28 cellular contexts compared by ENCODE assay signal in genomic region chr14:105163040-105163742, GRCh38. TPM values are rescaled to one million over a fixed set of nuclear protein-coding genes. Genes with fewer than 3 reads are reported as not detected.
A peak's percentile ranks its signal among the peaks of the same experiment; 100 is the strongest.
DNase-seq lines count a peak whose midpoint lies in the region; ATAC-seq and TF ChIP-seq lines count a peak whose summit lies in the region.
"Had no signal": no experiment of that assay in that cellular context is flagged by ENCODE, and none has a peak within 500 bp of the region (broad histone marks: within the 10 kb centered on the region; RNA-seq: fewer than 3 reads in every experiment).

No MANE protein-coding gene starts in this region.

- H2AK5ac ChIP-seq in mesendoderm (ENCODE audit: low read length), result no peak overlapping the region

- H3K18ac ChIP-seq in mesendoderm (ENCODE audit: low read length), result no peak overlapping the region

- no peak overlapping the region for H3K4ac ChIP-seq in mesendoderm (ENCODE audit: low read depth, low read length)

- no peaks in the 10 kb centered on the region for H3K4me1 Mint-ChIP-seq in activated T-helper 2 cell treated with anti-CD3 and anti-CD28 coated beads, Interferon-gamma antibody, Interleukin-2, Interleukin-4, amounts not matched to agents 10 μg/mL and 5 μg/mL and 100 μg/mL, durations not matched to agents 14 hours and 24 hours and 36 hours (ENCODE audit: low read depth)
- H3K4me1 Mint-ChIP-seq: T-helper 17 cell had no signal

- TF ChIP-seq POLR2A in vagina (IDR thresholded peaks at IDR 0.05), result no peak

- H3K27ac Mint-ChIP-seq in activated T-helper 2 cell treated with anti-CD3 and anti-CD28 coated beads, Interferon-gamma antibody, Interleukin-2, Interleukin-4, amounts not matched to agents 10 μg/mL and 5 μg/mL and 100 μg/mL, durations not matched to agents 14 hours and 24 hours and 36 hours, result no peak overlapping the region
- H3K27ac Mint-ChIP-seq: mesothelial cell of epicardium, natural killer cell had no signal

- H2BK15ac ChIP-seq in mesendoderm (replicated peaks; ENCODE audit: low read depth), result no peak overlapping the region

- no peak for TF ChIP-seq CTCF in vagina (IDR thresholded peaks at IDR 0.05)

- H3K36me3 Mint-ChIP-seq in activated T-helper 2 cell treated with anti-CD3 and anti-CD28 coated beads, Interferon-gamma antibody, Interleukin-2, Interleukin-4, amounts not matched to agents 10 μg/mL and 5 μg/mL and 100 μg/mL, durations not matched to agents 14 hours and 24 hours and 36 hours (ENCODE audit: low read depth), result no peaks in the 10 kb centered on the region
- H3K36me3 Mint-ChIP-seq: mesothelial cell of epicardium, natural killer cell had no signal

- H3K23ac ChIP-seq in mesendoderm (ENCODE audit: low read length), result no peak overlapping the region

- no peak overlapping the region for H2BK5ac ChIP-seq in mesendoderm (ENCODE audit: low read length)

- no peak overlapping the region for H3K9ac ChIP-seq in mesendoderm (ENCODE audit: low read length)
- H3K9ac ChIP-seq: KMS-11 had no signal

- no peak overlapping the region for H3K4me3 ChIP-seq in mesendoderm (ENCODE audit: low read length)
- no peak overlapping the region for H3K4me3 ChIP-seq in vagina
- H3K4me3 ChIP-seq: heart left ventricle, left lung, ovary, Peyer's patch, right atrium auricular region, SJSA1, stomach, transverse colon had no signal

- intact Hi-C loops in activated T-helper 2 cell treated with anti-CD3 and anti-CD28 coated beads, Interferon-gamma antibody, Interleukin-2, Interleukin-4, amounts not matched to agents 10 μg/mL and 5 μg/mL and 100 μg/mL, durations not matched to agents 14 hours and 24 hours and 36 hours (cut with micrococcal nuclease), result no loop called here
- intact Hi-C loops in vagina (cut with DNase I), result no loop called here

- H3K4me2 ChIP-seq in mesendoderm (ENCODE audit: low read length), result no peak overlapping the region
- H3K4me2 ChIP-seq: KMS-11 had no signal

- H3K4me3 Mint-ChIP-seq in activated T-helper 2 cell treated with anti-CD3 and anti-CD28 coated beads, Interferon-gamma antibody, Interleukin-2, Interleukin-4, amounts not matched to agents 10 μg/mL and 5 μg/mL and 100 μg/mL, durations not matched to agents 14 hours and 24 hours and 36 hours (ENCODE audit: low read depth), result no peak overlapping the region
- H3K4me3 Mint-ChIP-seq: mesothelial cell of epicardium, natural killer cell, T-helper 17 cell had no signal

- peaks cover 9% of the 10 kb centered on the region for H3K27me3 Mint-ChIP-seq in activated T-helper 2 cell treated with anti-CD3 and anti-CD28 coated beads, Interferon-gamma antibody, Interleukin-2, Interleukin-4, amounts not matched to agents 10 μg/mL and 5 μg/mL and 100 μg/mL, durations not matched to agents 14 hours and 24 hours and 36 hours (ENCODE audit: low read depth)
- H3K27me3 Mint-ChIP-seq: T-helper 17 cell had no signal

- H3K36me3 ChIP-seq in mesendoderm (ENCODE audit: control insufficient read depth, insufficient read depth, low read length), result no peaks in the 10 kb centered on the region
- H3K36me3 ChIP-seq in vagina, result no peaks in the 10 kb centered on the region
- H3K36me3 ChIP-seq: heart left ventricle, left lung, ovary, Peyer's patch, right atrium auricular region, stomach, transverse colon had no signal

- no peaks in the 10 kb centered on the region for H3K79me2 ChIP-seq in mesendoderm (ENCODE audit: control insufficient read depth, insufficient read depth, low read length)

- DNase-seq in DMS53 (lab: John Stamatoyannopoulos, UW) (peak; percentile 37), DMS53 treated with DMSO at 0.1 percent for 48 hours (lab: John Stamatoyannopoulos, UW; ENCODE audit: unreplicated experiment) (no peak), NCI-H1436 treated with DMSO at 0.1 percent for 48 hours (lab: John Stamatoyannopoulos, UW) (peak; percentile 41), NCI-H526 (lab: John Stamatoyannopoulos, UW) (peak; percentile 68 to 82), mesendoderm (peak; percentile 14), vagina (ENCODE audit: extremely low spot score in 2 of 2) (no peak)
- DNase-seq in activated T-helper 2 cell treated with anti-CD3 and anti-CD28 coated beads, Interferon-gamma antibody, Interleukin-2, Interleukin-4, amounts not matched to agents 10 μg/mL and 5 μg/mL and 100 μg/mL, durations not matched to agents 14 hours and 24 hours and 36 hours (ENCODE audit: low spot score), result no peak
- DNase-seq: activated CD4-positive, alpha-beta T cell treated with anti-CD3 and anti-CD28 coated beads, Interleukin-2, amount 50 U/mL, for 4 hours; activated CD8-positive, alpha-beta memory T cell treated with anti-CD3 and anti-CD28 coated beads, Interleukin-2, amount 50 U/mL, for 48 hours; AML-193; EL; heart left ventricle; left lung; natural killer cell; NCI-H1092; NCI-H2227 treated with DMSO at 0.1 percent for 48 hours; ovary; stomach; T-helper 17 cell; transverse colon had no signal

- no CpG with 5 or more reads among the region's 18 CpGs for WGBS in mesendoderm (ENCODE audit: extremely low coverage, insufficient coverage, low lambda C conversion rate)

- no peaks in the 10 kb centered on the region for H3K4me1 ChIP-seq in mesendoderm (ENCODE audit: control insufficient read depth, low read depth, low read length)
- peaks cover 25% of the 10 kb centered on the region for H3K4me1 ChIP-seq in vagina

- H3K27ac ChIP-seq in mesendoderm (ENCODE audit: low read depth, low read length), result no peak overlapping the region
- H3K27ac ChIP-seq in vagina, result no peak overlapping the region
- H3K27ac ChIP-seq: 22Rv1, heart left ventricle, KMS-11, left lung, ovary, Peyer's patch, right atrium auricular region, SJSA1, stomach, transverse colon had no signal

- no peaks in the 10 kb centered on the region for H3K79me1 ChIP-seq in mesendoderm (ENCODE audit: low read length)

- no peak overlapping the region for H2BK120ac ChIP-seq in mesendoderm (ENCODE audit: low read depth, low read length)

- ATAC-seq in GM19467 (IDR thresholded peaks at IDR 0.05; ENCODE audit: unreplicated experiment), result no peak

- H3K27me3 ChIP-seq in mesendoderm (ENCODE audit: insufficient read depth, low read length, poor library complexity) (no peaks in the 10 kb centered on the region), vagina (no peaks in the 10 kb centered on the region)
- H3K27me3 ChIP-seq: ovary, Peyer's patch, right atrium auricular region, SJSA1 had no signal

- H3K9me3 ChIP-seq in vagina, result no peaks in the 10 kb centered on the region
- H3K9me3 ChIP-seq: Caco-2, heart left ventricle, left lung, ovary, Peyer's patch, right atrium auricular region, stomach, transverse colon had no signal

- H3K56ac ChIP-seq in mesendoderm (ENCODE audit: low read length), result no peak overlapping the region

- H4K8ac ChIP-seq in mesendoderm (ENCODE audit: low read depth, low read length), result no peak overlapping the region

- H4K5ac ChIP-seq in mesendoderm (ENCODE audit: low read length), result no peak overlapping the region

- no peaks in the 10 kb centered on the region for H3K9me3 Mint-ChIP-seq in activated T-helper 2 cell treated with anti-CD3 and anti-CD28 coated beads, Interferon-gamma antibody, Interleukin-2, Interleukin-4, amounts not matched to agents 10 μg/mL and 5 μg/mL and 100 μg/mL, durations not matched to agents 14 hours and 24 hours and 36 hours
- H3K9me3 Mint-ChIP-seq: mesothelial cell of epicardium, natural killer cell had no signal

RNA-seq across cellular contexts. Expression of gene JAG2, which starts 5.4 kb away (rescaled TPM):
- 0.56 TPM for polyA plus RNA-seq in mesendoderm (2013, experiment 1 of 2)
- polyA plus RNA-seq in mesendoderm (2013, experiment 2 of 2), result 0.73 TPM
- total RNA-seq in activated T-helper 2 cell treated with anti-CD3 and anti-CD28 coated beads, Interferon-gamma antibody, Interleukin-2, Interleukin-4, amounts not matched to agents 10 μg/mL and 5 μg/mL and 100 μg/mL, durations not matched to agents 14 hours and 24 hours and 36 hours, result 2.6 and 3.2 TPM in 2 replicates
- 17.7 TPM for total RNA-seq in vagina

RNA-seq across cellular contexts. Expression of gene NUDT14, which starts 17.9 kb away (rescaled TPM):
- 10.5 TPM for polyA plus RNA-seq in mesendoderm (2013, experiment 1 of 2)
- 10.4 TPM for polyA plus RNA-seq in mesendoderm (2013, experiment 2 of 2)
- 7.7 and 10.4 TPM in 2 replicates for total RNA-seq in activated T-helper 2 cell treated with anti-CD3 and anti-CD28 coated beads, Interferon-gamma antibody, Interleukin-2, Interleukin-4, amounts not matched to agents 10 μg/mL and 5 μg/mL and 100 μg/mL, durations not matched to agents 14 hours and 24 hours and 36 hours
- total RNA-seq in vagina, result 11.0 TPM

Comparison
In these comparisons a context has a peak if more than half of its experiments do, and no peak if none do; other contexts are left out.
1. DNase-seq: peak in DMS53 (single experiment), NCI-H1436 treated with DMSO at 0.1 percent for 48 hours (single experiment), NCI-H526 (2 of 2) and mesendoderm (single experiment); none in DMS53 treated with DMSO at 0.1 percent for 48 hours (single experiment), activated T-helper 2 cell treated with anti-CD3 and anti-CD28 coated beads, Interferon-gamma antibody, Interleukin-2, Interleukin-4, amounts not matched to agents 10 μg/mL and 5 μg/mL and 100 μg/mL, durations not matched to agents 14 hours and 24 hours and 36 hours (single experiment) and vagina (0 of 2).